In the genomic region with DNA sequence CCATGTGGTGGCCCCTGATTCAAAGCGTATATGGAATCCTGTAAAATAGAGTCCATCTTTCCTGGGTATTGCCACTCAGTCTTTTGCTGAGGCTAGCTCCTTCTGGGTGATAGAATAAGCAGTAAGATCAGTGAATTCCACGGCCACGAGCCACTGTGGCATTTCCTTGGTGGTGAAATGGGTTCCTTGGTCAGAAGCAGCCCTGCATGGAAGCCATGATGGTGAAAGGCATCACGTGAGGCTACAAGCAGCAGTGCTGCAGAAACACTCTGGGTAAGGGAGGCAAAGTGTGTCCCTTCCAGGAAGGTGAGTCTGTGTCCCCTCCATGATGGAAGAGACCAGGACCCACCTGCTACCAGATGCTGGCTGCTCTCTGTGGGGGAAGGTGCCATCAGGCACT, we compare ENCODE assay signal across 23 cellular contexts. TPM values are rescaled to one million over a fixed set of nuclear protein-coding genes. Genes with fewer than 3 reads are reported as not detected.
"Had no signal": no experiment of that assay in that cellular context is flagged by ENCODE, and none has a peak within 500 bp of the region (broad histone marks: within the 10 kb centered on the region; RNA-seq: fewer than 3 reads in every experiment).

No MANE protein-coding gene starts in this region.

- H3K27ac ChIP-seq: ascending aorta, esophagus squamous epithelium, heart right ventricle, left ventricle myocardium inferior, psoas muscle, tibial nerve, vagina had no signal

- ATAC-seq: activated CD8-positive, alpha-beta T cell treated with anti-CD3 and anti-CD28 coated beads, Interleukin-2, amount 10 ng/mL, durations not matched to agents 7 days and 5 days; activated T-cell treated with anti-CD3 and anti-CD28 coated beads, Interleukin-2, amount 50 U/mL, for 4 hours; heart right ventricle; psoas muscle; right cardiac atrium had no signal

- H3K27me3 ChIP-seq: vagina had no signal

- H3K4me1 ChIP-seq: ascending aorta, psoas muscle had no signal

- DNase-seq: activated CD4-positive, alpha-beta T cell treated with anti-CD3 and anti-CD28 coated beads, Interleukin-2, amount 10 ng/mL, durations not matched to agents 24 days and 14 days; activated CD8-positive, alpha-beta T cell treated with anti-CD3 and anti-CD28 coated beads, Interleukin-2, amount 10 ng/mL, durations not matched to agents 7 days and 5 days; activated naive CD4-positive, alpha-beta T cell treated with anti-CD3 and anti-CD28 coated beads, Interleukin-2, amount 50 U/mL, for 16 hours; activated T-cell treated with anti-CD3 and anti-CD28 coated beads, Interleukin-2, amount 50 U/mL, for 4 hours; cerebellar nuclear complex; cortex of kidney; effector CD8-positive, alpha-beta T cell; esophagus squamous epithelium; heart right ventricle; immature natural killer cell; left ventricle myocardium inferior; right cardiac atrium; stimulated activated CD4-positive, alpha-beta T cell treated with anti-CD3 and anti-CD28 coated beads, Interleukin-2, amount 100 ng/mL, for 24 hours; stimulated activated naive CD4-positive, alpha-beta T cell treated with Interleukin-2 at 50 U/mL for 16 hours had no signal

- H3K4me3 ChIP-seq: ascending aorta, esophagus squamous epithelium, heart right ventricle, left ventricle myocardium inferior, psoas muscle, tibial nerve, vagina had no signal

- H3K9me3 ChIP-seq: ascending aorta, esophagus squamous epithelium, heart right ventricle, left ventricle myocardium inferior, psoas muscle, tibial nerve, vagina had no signal

- H3K36me3 ChIP-seq: ascending aorta, esophagus squamous epithelium, heart right ventricle, left ventricle myocardium inferior, tibial nerve, vagina had no signal

RNA-seq across cellular contexts. Expression of gene EXOC3L4, which starts 48.4 kb away (rescaled TPM):
- total RNA-seq: activated CD4-positive, alpha-beta T cell treated with anti-CD3 and anti-CD28 coated beads, Interleukin-2, amount 10 ng/mL, durations not matched to agents 24 days and 14 days; activated CD8-positive, alpha-beta T cell treated with anti-CD3 and anti-CD28 coated beads, Interleukin-2, amount 10 ng/mL, durations not matched to agents 7 days and 5 days; activated T-cell treated with anti-CD3 and anti-CD28 coated beads, Interleukin-2, amount 50 U/mL, for 4 hours; ascending aorta; endothelial cell of umbilical vein; mononuclear cell; neural crest cell had no signal
- polyA plus RNA-seq: endothelial cell of umbilical vein, immature natural killer cell had no signal

RNA-seq across cellular contexts. Expression of gene LBHD2, which starts 58.9 kb away (rescaled TPM):
- total RNA-seq: activated CD4-positive, alpha-beta T cell treated with anti-CD3 and anti-CD28 coated beads, Interleukin-2, amount 10 ng/mL, durations not matched to agents 24 days and 14 days; activated CD8-positive, alpha-beta T cell treated with anti-CD3 and anti-CD28 coated beads, Interleukin-2, amount 10 ng/mL, durations not matched to agents 7 days and 5 days; activated T-cell treated with anti-CD3 and anti-CD28 coated beads, Interleukin-2, amount 50 U/mL, for 4 hours; ascending aorta; endothelial cell of umbilical vein; heart right ventricle; left ventricle myocardium inferior; mononuclear cell; neural crest cell; osteocyte; psoas muscle; right cardiac atrium; skeletal muscle tissue; tibial nerve; vagina had no signal
- polyA plus RNA-seq: endothelial cell of umbilical vein, immature natural killer cell, psoas muscle, right cardiac atrium had no signal
